21 cellular contexts compared by ENCODE assay signal in the genomic region with DNA sequence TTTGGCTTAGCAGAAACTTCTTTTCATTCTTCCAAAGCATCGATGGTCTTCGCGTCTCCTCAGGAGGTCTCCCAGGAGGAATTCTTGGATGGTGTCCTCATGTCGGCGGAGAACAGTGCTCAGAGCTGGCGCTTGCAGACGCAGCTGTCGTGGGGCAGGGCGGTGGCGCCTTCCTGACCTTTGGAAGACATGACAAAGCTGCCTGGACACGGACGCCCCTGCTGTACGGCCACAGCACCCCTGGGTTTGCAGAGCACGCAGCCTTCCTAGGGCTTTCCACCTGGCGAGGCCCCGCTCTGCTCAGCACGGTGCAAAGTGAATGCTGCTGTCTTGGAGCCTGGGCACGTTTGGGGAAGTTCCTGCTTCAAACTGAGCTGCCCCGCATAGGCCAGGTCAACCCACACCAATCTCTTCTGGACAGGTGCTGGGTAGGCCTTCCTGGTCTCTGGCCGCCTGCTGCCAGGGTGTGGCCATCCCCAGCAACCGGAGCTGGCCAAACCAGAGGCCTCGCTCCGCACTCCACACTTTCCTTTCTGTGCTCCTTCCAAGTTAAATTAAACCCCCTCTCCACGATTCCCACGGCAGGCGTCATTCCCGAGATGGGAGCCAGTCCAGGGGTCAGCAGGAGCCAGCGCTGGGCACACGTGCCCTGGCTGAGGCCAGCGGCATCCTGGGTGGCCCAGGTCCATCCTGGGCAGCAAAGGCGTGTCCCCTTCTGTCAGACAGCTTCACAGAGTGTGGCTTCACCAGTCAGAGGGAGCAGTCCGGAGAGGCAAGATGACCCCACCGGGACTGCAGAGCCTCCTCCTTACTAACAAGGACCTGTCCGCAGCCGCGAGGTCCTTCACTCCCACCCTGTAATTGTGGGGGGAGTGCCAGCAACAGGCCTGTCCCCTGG. TPM values are rescaled to one million over a fixed set of nuclear protein-coding genes. Genes with fewer than 3 reads are reported as not detected.
"Had no signal": no experiment of that assay in that cellular context is flagged by ENCODE, and none has a peak within 500 bp of the region (broad histone marks: within the 10 kb centered on the region; RNA-seq: fewer than 3 reads in every experiment).

No MANE protein-coding gene starts in this region.

- H3K4me3 Mint-ChIP-seq: activated naive CD8-positive, alpha-beta T cell; activated T-cell treated with anti-CD3 and anti-CD28 coated beads, Interleukin-2, amount 50 U/mL, for 72 hours; mesothelial cell of epicardium; stimulated activated naive B cell treated with anti-CD40 and anti-IgM and Interleukin-4, amounts not matched to agents 10 μg/mL and 1 μg/mL and 100 μg/mL, for 72 hours had no signal

- DNase-seq: activated CD4-positive, alpha-beta T cell treated with anti-CD3 and anti-CD28 coated beads for 1 hour; activated CD8-positive, alpha-beta memory T cell treated with anti-CD3 and anti-CD28 coated beads for 24 hours; activated CD8-positive, alpha-beta memory T cell treated with anti-CD3 and anti-CD28 coated beads, Interleukin-2, amount 50 U/mL, for 48 hours; activated gamma-delta T cell treated with Interleukin-2 at 50 U/mL for 16 hours; activated T-cell treated with anti-CD3 and anti-CD28 coated beads, Interleukin-2, amount 50 U/mL, for 72 hours; dermis blood vessel endothelial cell; effector memory CD4-positive, alpha-beta T cell; esophagus squamous epithelium; lower lobe of right lung; sigmoid colon; stimulated activated naive B cell treated with anti-CD40 and anti-IgM and Interleukin-4, amounts not matched to agents 10 μg/mL and 1 μg/mL and 100 μg/mL, for 72 hours; SW 1271; tibial artery; WERI-Rb-1 had no signal

- H3K27me3 ChIP-seq: cardiac muscle cell, pancreas, sigmoid colon, vagina had no signal

- H3K27ac ChIP-seq: cardiac muscle cell, esophagus squamous epithelium, lower lobe of right lung, pancreas, sigmoid colon, tibial artery, vagina, WERI-Rb-1 had no signal

- ATAC-seq: lower lobe of right lung; pancreas; stimulated activated naive B cell treated with anti-CD40 and anti-IgM and Interleukin-4, amounts not matched to agents 10 μg/mL and 1 μg/mL and 100 μg/mL, for 72 hours had no signal

- H3K9me3 Mint-ChIP-seq: activated T-cell treated with anti-CD3 and anti-CD28 coated beads, Interleukin-2, amount 50 U/mL, for 72 hours; mesothelial cell of epicardium; stimulated activated naive B cell treated with anti-CD40 and anti-IgM and Interleukin-4, amounts not matched to agents 10 μg/mL and 1 μg/mL and 100 μg/mL, for 72 hours had no signal

- H3K27me3 Mint-ChIP-seq: activated naive CD8-positive, alpha-beta T cell had no signal

- H3K4me3 ChIP-seq: cardiac muscle cell, esophagus squamous epithelium, lower lobe of right lung, pancreas, sigmoid colon, tibial artery, vagina had no signal

- H3K4me1 ChIP-seq: lower lobe of right lung, pancreas, sigmoid colon, tibial artery, vagina had no signal

- H3K4me1 Mint-ChIP-seq: mesothelial cell of epicardium had no signal

- H3K9me3 ChIP-seq: esophagus squamous epithelium, lower lobe of right lung, pancreas, sigmoid colon, tibial artery, vagina had no signal

- H3K27ac Mint-ChIP-seq: activated naive CD8-positive, alpha-beta T cell; activated T-cell treated with anti-CD3 and anti-CD28 coated beads, Interleukin-2, amount 50 U/mL, for 72 hours; mesothelial cell of epicardium; stimulated activated naive B cell treated with anti-CD40 and anti-IgM and Interleukin-4, amounts not matched to agents 10 μg/mL and 1 μg/mL and 100 μg/mL, for 72 hours had no signal

- H3K36me3 ChIP-seq: cardiac muscle cell, pancreas had no signal

RNA-seq across cellular contexts. Expression of gene KREMEN2, which starts 15.0 kb away (rescaled TPM):
- total RNA-seq: dermis blood vessel endothelial cell; lower lobe of right lung; sigmoid colon; subcutaneous adipose tissue; T-helper 2 cell treated with Interferon-gamma antibody and Interleukin-4, amounts not matched to agents 100 ng/mL and 5 ng/mL, for 36 hours; vagina had no signal
